8 cellular contexts compared by ENCODE assay signal in the genomic region with DNA sequence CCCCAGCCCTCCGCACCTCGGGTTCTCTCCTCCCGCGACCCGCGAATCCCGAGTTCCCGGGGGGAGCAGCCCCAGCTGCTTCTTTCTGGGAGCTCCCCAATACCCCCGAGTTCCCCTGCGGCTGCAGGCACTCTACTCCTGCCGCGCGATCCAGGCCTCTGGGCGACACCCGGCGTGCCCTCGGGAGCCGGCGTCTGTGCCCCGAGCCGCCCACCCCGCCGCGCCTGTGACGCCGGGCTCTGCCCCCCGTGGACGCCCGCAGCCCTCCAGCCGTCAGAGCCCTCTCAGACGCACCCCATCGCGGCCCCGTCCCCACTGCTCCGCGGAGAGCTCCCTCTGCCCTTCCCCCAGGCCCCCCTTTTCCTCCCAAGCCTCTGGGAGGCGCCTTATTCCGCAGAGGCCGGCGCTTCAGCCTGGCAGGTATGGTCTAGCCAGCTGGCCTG. TPM values are rescaled to one million over a fixed set of nuclear protein-coding genes. Genes with fewer than 3 reads are reported as not detected.
A peak's percentile ranks its signal among the peaks of the same experiment; 100 is the strongest.
DNase-seq lines count a peak whose midpoint lies in the region; ATAC-seq and TF ChIP-seq lines count a peak whose summit lies in the region.

No MANE protein-coding gene starts in this region.

- no peaks in the 10 kb centered on the region for H3K9me3 ChIP-seq in liver (ENCODE audit: control insufficient read depth in 4 of 4, low read length in 3 of 4)

- no peaks in the 10 kb centered on the region for H3K36me3 Mint-ChIP-seq in brain
- no peaks in the 10 kb centered on the region for H3K36me3 Mint-ChIP-seq in stimulated activated naive CD8-positive, alpha-beta T cell treated with anti-CD3 and anti-CD28 coated beads, Interleukin-15, Interleukin-2, amounts not matched to agents 100 ng/mL and 50 ng/mL, for 24 hours (ENCODE audit: low read depth)

- no peak for ATAC-seq in HG03378 (IDR thresholded peaks at IDR 0.05; ENCODE audit: unreplicated experiment)

- peaks cover 24% of the 10 kb centered on the region for H3K27me3 Mint-ChIP-seq in brain
- H3K27me3 Mint-ChIP-seq in stimulated activated naive CD8-positive, alpha-beta T cell treated with anti-CD3 and anti-CD28 coated beads, Interleukin-15, Interleukin-2, amounts not matched to agents 100 ng/mL and 50 ng/mL, for 24 hours = peaks cover 44% of the 10 kb centered on the region

- TF ChIP-seq CTCF in LNCaP clone FGC (IDR thresholded peaks at IDR 0.05; ENCODE audit: control insufficient read depth, extremely low read depth, insufficient read depth) (peak; percentile 43), brain (conservative IDR thresholded peaks at IDR 0.05) (no peak), liver (IDR thresholded peaks at IDR 0.05; ENCODE audit: low read depth, low read length, missing input control) (no peak)

- H3K4me3 ChIP-seq in LNCaP clone FGC (ENCODE audit: low read depth, low read length) (peak overlapping the region; percentile 88), liver (ENCODE audit: low read depth in 1 of 3, low read length in 3 of 3) (peak overlapping the region in 2 of 3 donors; percentile 43 to 64)

- no peaks in the 10 kb centered on the region for H3K36me3 ChIP-seq in liver (ENCODE audit: control insufficient read depth in 4 of 4, insufficient read depth in 3 of 4, low read depth in 1 of 4, low read length in 3 of 4)

- H3K27me3 ChIP-seq in liver (ENCODE audit: control insufficient read depth in 4 of 4, insufficient read depth in 4 of 4, low read length in 3 of 4) = no peaks in the 10 kb centered on the region

- no peak overlapping the region for H3K27ac Mint-ChIP-seq in brain
- no peak overlapping the region for H3K27ac Mint-ChIP-seq in stimulated activated naive CD8-positive, alpha-beta T cell treated with anti-CD3 and anti-CD28 coated beads, Interleukin-15, Interleukin-2, amounts not matched to agents 100 ng/mL and 50 ng/mL, for 24 hours

- H3K9me3 Mint-ChIP-seq in brain = peaks cover 0 to 4% (median 0%) of the 10 kb centered on the region in 5 experiments
- no peaks in the 10 kb centered on the region for H3K9me3 Mint-ChIP-seq in stimulated activated naive CD8-positive, alpha-beta T cell treated with anti-CD3 and anti-CD28 coated beads, Interleukin-15, Interleukin-2, amounts not matched to agents 100 ng/mL and 50 ng/mL, for 24 hours

- WGBS in liver = 9% methylated on average over 40 of the region's 40 CpGs

- no peak overlapping the region for H3K9ac ChIP-seq in liver (ENCODE audit: low read depth in 1 of 2, low read length in 2 of 2)

- H3K4me1 ChIP-seq in liver (ENCODE audit: control insufficient read depth in 4 of 4, insufficient read depth in 4 of 4, low read length in 3 of 4) = peaks cover 4 to 13% (median 10%) of the 10 kb centered on the region in 4 donors

- H3K4me3 Mint-ChIP-seq in brain = peak overlapping the region; percentile 81 to 88 (median 81)
- peak overlapping the region; percentile 79 for H3K4me3 Mint-ChIP-seq in stimulated activated naive CD8-positive, alpha-beta T cell treated with anti-CD3 and anti-CD28 coated beads, Interleukin-15, Interleukin-2, amounts not matched to agents 100 ng/mL and 50 ng/mL, for 24 hours

- TF ChIP-seq RAD21 in liver (IDR thresholded peaks at IDR 0.05) = no peak

- H3K27ac ChIP-seq in liver (ENCODE audit: low read depth in 1 of 2, low read length in 2 of 2) = no peak overlapping the region

- peaks cover 31% of the 10 kb centered on the region for H3K4me1 Mint-ChIP-seq in brain
- peaks cover 15% of the 10 kb centered on the region for H3K4me1 Mint-ChIP-seq in stimulated activated naive CD8-positive, alpha-beta T cell treated with anti-CD3 and anti-CD28 coated beads, Interleukin-15, Interleukin-2, amounts not matched to agents 100 ng/mL and 50 ng/mL, for 24 hours (ENCODE audit: low read depth)

- DNase-seq in activated T-cell treated with anti-CD3 and anti-CD28 coated beads for 48 hours (ENCODE audit: low read depth) (peak; percentile 8), LNCaP clone FGC (ENCODE audit: low read depth) (no peak), DMS114 treated with DMSO at 0.1 percent for 48 hours (lab: John Stamatoyannopoulos, UW; ENCODE audit: unreplicated experiment) (no peak)
- DNase-seq in activated T-cell treated with anti-CD3 and anti-CD28 coated beads, Interleukin-2, amount 50 U/mL, for 48 hours = no peak

TF ChIP-seq in liver, 16 proteins besides CTCF, POLR2A, EP300 and RAD21:
- TF ChIP-seq FOXA2 (IDR thresholded peaks at IDR 0.05) (no peak), EGR1 (IDR thresholded peaks at IDR 0.05; ENCODE audit: low read depth in 2 of 2) (no peak), FOXA1 (IDR thresholded peaks at IDR 0.05) (no peak), SP1 (IDR thresholded peaks at IDR 0.05) (no peak), RXRA (IDR thresholded peaks at IDR 0.05) (no peak), GABPA (IDR thresholded peaks at IDR 0.05 in 1 of 2, conservative IDR thresholded peaks at IDR 0.05 in 1 of 2) (no peak)

RNA-seq across cellular contexts. Expression of gene GLB1L2, which starts 0.4 kb away (rescaled TPM):
- polyA plus RNA-seq in brain (ENCODE audit: insufficient read depth, low read depth, low replicate concordance) = 15.2 TPM
- total RNA-seq in liver = under 1 TPM; 0.23 to 0.50 TPM
- under 1 TPM; 0.36 to 0.48 TPM for polyA plus RNA-seq in liver

RNA-seq across cellular contexts. Expression of gene GLB1L3, which starts 56.0 kb away (rescaled TPM):
- polyA plus RNA-seq in brain (ENCODE audit: insufficient read depth, low read depth, low replicate concordance) (8.0 TPM), liver (not detected)
- total RNA-seq in liver = under 1 TPM in 1 of 2 donors, not detected in 1; 0.08 TPM

Comparison
In these comparisons a context has a peak if more than half of its experiments do, and no peak if none do; other contexts are left out.
1. RNA of gene GLB1L2, which starts 0.4 kb away (polyA plus RNA-seq): 15.2 TPM in brain (single experiment); 0.36 to 0.48 TPM in liver; every median in the first group is over 10 times any median in the second.